In genomic region chr13:95463516-95463915, GRCh38 we compare ENCODE assay signal across 25 cellular contexts.
A peak's percentile ranks its signal among the peaks of the same experiment; 100 is the strongest.
DNase-seq lines count a peak whose midpoint lies in the region; ATAC-seq and TF ChIP-seq lines count a peak whose summit lies in the region.
"Had no signal": no experiment of that assay in that cellular context is flagged by ENCODE, and none has a peak within 500 bp of the region (broad histone marks: within the 10 kb centered on the region; RNA-seq: fewer than 3 reads in every experiment).

No MANE protein-coding gene starts in this region.

- H3K27ac Mint-ChIP-seq in H9: no peak overlapping the region
- H3K27ac Mint-ChIP-seq: activated CD8-positive, alpha-beta T cell treated with anti-CD3 and anti-CD28 coated beads, Interleukin-2, amount 10 ng/mL, durations not matched to agents 7 days and 5 days; activated naive CD4-positive, alpha-beta T cell treated with anti-CD3 and anti-CD28 coated beads, Interleukin-2, amount 10 ng/mL, durations not matched to agents 7 days and 5 days; neural progenitor cell had no signal

- H2AK5ac ChIP-seq in H9 (ENCODE audit: insufficient read length, low read length): no peak overlapping the region

- H4K20me1 ChIP-seq in mammary epithelial cell (ENCODE audit: insufficient read depth, low read length) (no peaks in the 10 kb centered on the region), H9 (ENCODE audit: control insufficient read depth, insufficient read depth, insufficient read length) (no peaks in the 10 kb centered on the region)
- H4K20me1 ChIP-seq: BLaER1 treated with 17β-estradiol and CSF1 and Interleukin-3, amounts not matched to agents 10 nM and 100 nM had no signal

- DNase-seq in GM12865 (ENCODE audit: low read depth) (peak; percentile 30), LNCaP clone FGC (ENCODE audit: low read depth) (peak; percentile 15), mammary epithelial cell (peak; percentile 12), iris pigment epithelial cell (ENCODE audit: low read depth) (peak; percentile 25), H9 (no peak), BE2C (no peak)
- DNase-seq: activated CD4-positive, alpha-beta T cell treated with anti-CD3 and anti-CD28 coated beads for 4 hours; activated CD8-positive, alpha-beta T cell treated with anti-CD3 and anti-CD28 coated beads, Interleukin-2, amount 10 ng/mL, durations not matched to agents 7 days and 5 days; activated naive CD4-positive, alpha-beta T cell treated with anti-CD3 and anti-CD28 coated beads, Interleukin-2, amount 10 ng/mL, durations not matched to agents 7 days and 5 days; amygdala; DMS79; glutamatergic neuron; left ventricle myocardium inferior; NCI-H1436 treated with DMSO at 0.1 percent for 48 hours; NCI-H2081 treated with DMSO at 0.1 percent for 48 hours; right lobe of liver; SHP77; stimulated activated CD4-positive, alpha-beta T cell treated with anti-CD3 and anti-CD28 coated beads, Interleukin-4, amount 100 ng/mL, for 1 hour; stomach; T-helper 2 cell; WERI-Rb-1 had no signal

- H3K36me3 ChIP-seq in mammary epithelial cell (ENCODE audit: insufficient read depth, low read length) (no peaks in the 10 kb centered on the region), BE2C (no peaks in the 10 kb centered on the region)
- H3K36me3 ChIP-seq: left ventricle myocardium inferior, neural progenitor cell, right lobe of liver, stomach, WERI-Rb-1 had no signal

- no peaks in the 10 kb centered on the region for H3K27me3 Mint-ChIP-seq in H9 (ENCODE audit: low read depth)

- dilution Hi-C loops in mammary epithelial cell (cut with HindIII; ENCODE audit: low sequenced_read_pairs): no loop called here

- ATAC-seq in HG03460 (IDR thresholded peaks at IDR 0.05; ENCODE audit: unreplicated experiment): no peak
- ATAC-seq: activated CD8-positive, alpha-beta T cell treated with anti-CD3 and anti-CD28 coated beads, Interleukin-2, amount 10 ng/mL, durations not matched to agents 7 days and 5 days; Panc1; right lobe of liver had no signal

- no peaks in the 10 kb centered on the region for H3K23me2 ChIP-seq in H9 (ENCODE audit: insufficient read length, low read depth, low read length, poor library complexity, severe bottlenecking)

- peaks cover 18 to 20% of the 10 kb centered on the region in 2 experiments for H3K9me3 Mint-ChIP-seq in H9

- BruUV-seq in mammary epithelial cell (replicated peaks; lab: Mats Ljungman, UMichigan): no TSS peak

- H3K4me1 ChIP-seq in mammary epithelial cell (ENCODE audit: insufficient read depth, low read length) (no peaks in the 10 kb centered on the region), H9 (ENCODE audit: insufficient read depth, low read length) (no peaks in the 10 kb centered on the region), BE2C (no peaks in the 10 kb centered on the region)
- H3K4me1 ChIP-seq: BLaER1 treated with 17β-estradiol and CSF1 and Interleukin-3, amounts not matched to agents 10 nM and 100 nM; left ventricle myocardium inferior; right lobe of liver; stomach had no signal

- no peak overlapping the region for H2BK120ac ChIP-seq in H9 (ENCODE audit: low read depth, low read length, poor library complexity, severe bottlenecking)

- H2BK20ac ChIP-seq in H9 (ENCODE audit: low read depth, low read length, poor library complexity, severe bottlenecking): no peak overlapping the region

- no peak overlapping the region for H3K4me2 ChIP-seq in mammary epithelial cell (ENCODE audit: insufficient read depth, low read depth, low read length)
- no peak overlapping the region for H3K4me2 ChIP-seq in H9 (ENCODE audit: insufficient read depth, insufficient read length, low read length)
- H3K4me2 ChIP-seq: BLaER1 treated with 17β-estradiol and CSF1 and Interleukin-3, amounts not matched to agents 10 nM and 100 nM; neural progenitor cell had no signal

- H2BK5ac ChIP-seq in H9 (ENCODE audit: insufficient read length, low read length): no peak overlapping the region

- no peak overlapping the region for H2BK12ac ChIP-seq in H9 (ENCODE audit: insufficient read length, low read depth, low read length)

- H3K9me3 ChIP-seq in mammary epithelial cell (replicated peaks; ENCODE audit: insufficient read depth, low read length) (no peaks in the 10 kb centered on the region), H9 (ENCODE audit: control insufficient read depth, low read depth, low read length) (no peaks in the 10 kb centered on the region), BE2C (no peaks in the 10 kb centered on the region; the same call in 1 of the 2 replicates)
- H3K9me3 ChIP-seq: right lobe of liver had no signal

- WGBS in mammary epithelial cell (ENCODE audit: low coverage, missing lambda C conversion rate): 93% methylated on average over 1 of the region's 1 CpG
- WGBS in H9 (ENCODE audit: extremely low coverage, insufficient read length, low lambda C conversion rate): no CpG with 5 or more reads among the region's 1 CpG

- no peak overlapping the region for H3K18ac ChIP-seq in H9 (ENCODE audit: insufficient read length, low read depth, low read length)

- H3K4me1 Mint-ChIP-seq in H9: peaks cover 7 to 13% of the 10 kb centered on the region in 2 experiments
- H3K4me1 Mint-ChIP-seq: activated naive CD4-positive, alpha-beta T cell treated with anti-CD3 and anti-CD28 coated beads, Interleukin-2, amount 10 ng/mL, durations not matched to agents 7 days and 5 days; neural progenitor cell had no signal

- H3K14ac ChIP-seq in H9 (ENCODE audit: insufficient read depth, low read length): no peak overlapping the region

- H3K79me1 ChIP-seq in H9 (ENCODE audit: insufficient read depth, low read depth, low read length, poor library complexity, severe bottlenecking): no peaks in the 10 kb centered on the region

- H3K9ac ChIP-seq in mammary epithelial cell (ENCODE audit: insufficient read depth, low read length): no peak overlapping the region
- no peak overlapping the region for H3K9ac ChIP-seq in H9 (ENCODE audit: extremely low read depth, insufficient read length, low read length)
- H3K9ac ChIP-seq: BLaER1 treated with 17β-estradiol and CSF1 and Interleukin-3, amounts not matched to agents 10 nM and 100 nM; neural progenitor cell had no signal

- H3K27ac ChIP-seq in mammary epithelial cell (ENCODE audit: insufficient read depth, low read depth, low read length) (no peak overlapping the region), H9 (ENCODE audit: insufficient read length, low read depth, low read length) (no peak overlapping the region)
- H3K27ac ChIP-seq: BLaER1 treated with 17β-estradiol and CSF1 and Interleukin-3, amounts not matched to agents 10 nM and 100 nM; left ventricle myocardium inferior; neural progenitor cell; right lobe of liver; stomach; WERI-Rb-1 had no signal

- H3K27me3 ChIP-seq in mammary epithelial cell (ENCODE audit: insufficient read depth, low read length) (no peaks in the 10 kb centered on the region), H9 (ENCODE audit: insufficient read depth, low read length) (no peaks in the 10 kb centered on the region), BE2C (no peaks in the 10 kb centered on the region)
- H3K27me3 ChIP-seq: BLaER1 treated with 17β-estradiol and CSF1 and Interleukin-3, amounts not matched to agents 10 nM and 100 nM; neural progenitor cell; right lobe of liver; stomach had no signal

- H2AFZ ChIP-seq in mammary epithelial cell (ENCODE audit: low read depth, low read length) (no peak overlapping the region), H9 (ENCODE audit: low read length) (no peak overlapping the region)

- no peak overlapping the region for H3K4me3 ChIP-seq in GM12865 (ENCODE audit: low read depth, low read length)
- H3K4me3 ChIP-seq in LNCaP clone FGC (ENCODE audit: low read depth, low read length): no peak overlapping the region
- no peak overlapping the region for H3K4me3 ChIP-seq in mammary epithelial cell (replicated peaks in 1 of 3; ENCODE audit: insufficient read depth in 1 of 3, low read depth in 2 of 3, low read length in 3 of 3)
- no peak overlapping the region for H3K4me3 ChIP-seq in BE2C (ENCODE audit: low read depth, low read length)
- H3K4me3 ChIP-seq: BLaER1 treated with 17β-estradiol and CSF1 and Interleukin-3, amounts not matched to agents 10 nM and 100 nM; left ventricle myocardium inferior; neural progenitor cell; right lobe of liver; stomach had no signal

- H4K8ac ChIP-seq in H9 (replicated peaks; ENCODE audit: insufficient read length, low read depth, low read length): no peak overlapping the region

- no peak overlapping the region for H4K5ac ChIP-seq in H9 (ENCODE audit: insufficient read length, low read depth, low read length)

- intact Hi-C loops in mammary epithelial cell (cut with micrococcal nuclease): no loop called here

- H3K79me2 ChIP-seq in mammary epithelial cell (ENCODE audit: insufficient read depth, low read length): no peaks in the 10 kb centered on the region
- H3K79me2 ChIP-seq in H9 (ENCODE audit: insufficient read depth, low read length): no peaks in the 10 kb centered on the region

- H3T11ph ChIP-seq in H9 (ENCODE audit: low read length): no peak overlapping the region

- in situ Hi-C loops in mammary epithelial cell (cut with MboI; ENCODE audit: low sequenced_read_pairs in 2 of 2): no loop called here

- no peak overlapping the region for H3K23ac ChIP-seq in H9 (ENCODE audit: insufficient read length, low read depth, low read length)

- no peak overlapping the region for H3K4ac ChIP-seq in H9 (ENCODE audit: low read depth, low read length)

- CTCF ChIA-PET in mammary epithelial cell (lab: Charles Lee; ENCODE audit: low non-redundant PET): no interaction called here

- peaks cover 9 to 21% (median 14%) of the 10 kb centered on the region in 3 experiments for H3K36me3 Mint-ChIP-seq in H9 (ENCODE audit: insufficient read depth in 1 of 3, low read depth in 3 of 3)
- H3K36me3 Mint-ChIP-seq: activated naive CD4-positive, alpha-beta T cell treated with anti-CD3 and anti-CD28 coated beads, Interleukin-2, amount 10 ng/mL, durations not matched to agents 7 days and 5 days had no signal

- H3K4me3 Mint-ChIP-seq in H9: no peak overlapping the region
- H3K4me3 Mint-ChIP-seq: activated CD8-positive, alpha-beta T cell treated with anti-CD3 and anti-CD28 coated beads, Interleukin-2, amount 10 ng/mL, durations not matched to agents 7 days and 5 days; activated naive CD4-positive, alpha-beta T cell treated with anti-CD3 and anti-CD28 coated beads, Interleukin-2, amount 10 ng/mL, durations not matched to agents 7 days and 5 days; neural progenitor cell had no signal

- no peak for TF ChIP-seq CTCF in GM12865 (IDR thresholded peaks at IDR 0.05; ENCODE audit: insufficient read depth, low read depth, low read length, missing control alignments)
- TF ChIP-seq CTCF in LNCaP clone FGC (IDR thresholded peaks at IDR 0.05; ENCODE audit: control insufficient read depth, extremely low read depth, insufficient read depth): no peak
- no peak for TF ChIP-seq CTCF in mammary epithelial cell (conservative IDR thresholded peaks at IDR 0.05 in 1 of 2, IDR thresholded peaks at IDR 0.05 in 1 of 2; ENCODE audit: extremely low read depth in 1 of 2, insufficient read depth in 1 of 2, low read depth in 1 of 2, low read length in 2 of 2)
- no peak for TF ChIP-seq CTCF in H9 (conservative IDR thresholded peaks at IDR 0.05)
- no peak for TF ChIP-seq CTCF in BE2C (IDR thresholded peaks at IDR 0.05; ENCODE audit: low read depth, low read length)

- no peak overlapping the region for H4K91ac ChIP-seq in H9 (ENCODE audit: insufficient read length, low read depth, low read length)

- H3K56ac ChIP-seq in H9 (ENCODE audit: insufficient read length, low read depth, low read length): no peak overlapping the region

- no peak overlapping the region for H2BK15ac ChIP-seq in H9 (ENCODE audit: low read depth, low read length)

Comparison
In these comparisons a context has a peak if more than half of its experiments do, and no peak if none do; other contexts are left out.
1. DNase-seq: peak in GM12865 (single experiment), LNCaP clone FGC (single experiment), mammary epithelial cell (single experiment) and iris pigment epithelial cell (single experiment); none in H9 (single experiment) and BE2C (single experiment).